ENCODE assay signal across 27 cellular contexts in the genomic region with DNA sequence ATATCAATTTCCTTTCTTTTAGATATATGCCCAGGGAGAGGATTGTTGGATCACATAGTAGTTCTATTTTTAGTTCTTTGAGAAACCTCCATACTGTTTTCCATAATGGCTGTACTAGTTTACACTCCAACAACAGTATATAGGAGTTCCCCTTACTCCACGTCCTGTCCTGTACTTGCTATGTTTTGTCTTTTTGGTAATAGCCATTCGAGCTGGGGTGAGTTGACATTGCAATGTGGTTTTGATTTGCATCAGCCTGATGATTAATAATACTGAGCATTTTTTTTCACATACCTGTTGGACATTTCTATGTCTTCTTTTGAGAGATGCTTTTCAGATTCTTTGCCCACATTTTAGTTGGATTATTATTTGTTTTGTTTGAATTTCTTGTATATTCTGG.
"Had no signal": no experiment of that assay in that cellular context is flagged by ENCODE, and none has a peak within 500 bp of the region (broad histone marks: within the 10 kb centered on the region; RNA-seq: fewer than 3 reads in every experiment).

No MANE protein-coding gene starts in this region.

- H3K9me3 ChIP-seq: colonic mucosa, gastrocnemius medialis, mucosa of descending colon, prostate gland, sigmoid colon, suprapubic skin, transverse colon, upper lobe of right lung, uterus had no signal

- H3K27me3 ChIP-seq: colonic mucosa, gastrocnemius medialis, neural progenitor cell, sigmoid colon, suprapubic skin, transverse colon, upper lobe of right lung, uterus had no signal

- H3K9me3 Mint-ChIP-seq: dendritic cell treated with granulocyte-macrophage colony-stimulating factor and Interleukin-4, amounts not matched to agents 40 ng/mL and 50 ng/mL, for 4 days; endodermal cell; natural killer cell treated with Interleukin-12 subunit alpha and Interleukin-12 subunit beta and Interleukin-15 and Interleukin-18, amount 100 ng/mL, for 72 hours; neural progenitor cell; stimulated activated memory B cell treated with anti-CD40 and anti-IgM and Interleukin-4, amounts not matched to agents 10 μg/mL and 1 μg/mL and 100 μg/mL, for 72 hours; stimulated activated naive CD8-positive, alpha-beta T cell treated with anti-CD3 and anti-CD28 coated beads, Interleukin-15, amount 100 ng/mL, for 72 hours had no signal

- H3K27ac Mint-ChIP-seq: dendritic cell treated with granulocyte-macrophage colony-stimulating factor and Interleukin-4, amounts not matched to agents 40 ng/mL and 50 ng/mL, for 4 days; endodermal cell; mesothelial cell of epicardium; naive B cell; natural killer cell treated with Interleukin-12 subunit alpha and Interleukin-12 subunit beta and Interleukin-15 and Interleukin-18, amount 100 ng/mL, for 72 hours; neural progenitor cell; stimulated activated memory B cell treated with anti-CD40 and anti-IgM and Interleukin-4, amounts not matched to agents 10 μg/mL and 1 μg/mL and 100 μg/mL, for 72 hours; stimulated activated naive CD8-positive, alpha-beta T cell treated with anti-CD3 and anti-CD28 coated beads, Interleukin-15, amount 100 ng/mL, for 72 hours had no signal

- H3K27me3 Mint-ChIP-seq: dendritic cell treated with granulocyte-macrophage colony-stimulating factor and Interleukin-4, amounts not matched to agents 40 ng/mL and 50 ng/mL, for 4 days had no signal

- ATAC-seq: gastrocnemius medialis; left lobe of liver; mucosa of descending colon; right cardiac atrium; stimulated activated memory B cell treated with anti-CD40 and anti-IgM and Interleukin-4, amounts not matched to agents 10 μg/mL and 1 μg/mL and 100 μg/mL, for 72 hours; stimulated activated naive CD8-positive, alpha-beta T cell treated with anti-CD3 and anti-CD28 coated beads, Interleukin-15, amount 100 ng/mL, for 72 hours; upper lobe of right lung had no signal

- H3K4me2 ChIP-seq: neural progenitor cell had no signal

- DNase-seq: colonic mucosa; effector CD8-positive, alpha-beta T cell; endodermal cell; erythroblast; gastrocnemius medialis; head of caudate nucleus; kidney; mesenchymal stem cell; mucosa of descending colon; naive B cell; nucleus accumbens; right cardiac atrium; sigmoid colon; stimulated activated CD4-positive, alpha-beta T cell treated with anti-CD3 and anti-CD28 coated beads, Interleukin-4, amount 100 ng/mL, for 4 hours; stimulated activated naive CD8-positive, alpha-beta T cell treated with anti-CD3 and anti-CD28 coated beads, Interleukin-15, amount 100 ng/mL, for 72 hours; transverse colon; upper lobe of right lung; uterus had no signal

- H3K4me3 ChIP-seq: colonic mucosa, gastrocnemius medialis, lung, mucosa of descending colon, neural progenitor cell, prostate gland, sigmoid colon, suprapubic skin, transverse colon, upper lobe of right lung, uterus had no signal

- H2AFZ ChIP-seq: neural progenitor cell had no signal

- H3K4me1 ChIP-seq: colonic mucosa, gastrocnemius medialis, neural progenitor cell, prostate gland, sigmoid colon, suprapubic skin, transverse colon, upper lobe of right lung, uterus had no signal

- H3K9ac ChIP-seq: neural progenitor cell had no signal

- H3K36me3 Mint-ChIP-seq: mesothelial cell of epicardium; naive B cell; natural killer cell treated with Interleukin-12 subunit alpha and Interleukin-12 subunit beta and Interleukin-15 and Interleukin-18, amount 100 ng/mL, for 72 hours; neural progenitor cell; stimulated activated memory B cell treated with anti-CD40 and anti-IgM and Interleukin-4, amounts not matched to agents 10 μg/mL and 1 μg/mL and 100 μg/mL, for 72 hours had no signal

- H3K27ac ChIP-seq: colonic mucosa, gastrocnemius medialis, neural progenitor cell, prostate gland, sigmoid colon, suprapubic skin, transverse colon, upper lobe of right lung, uterus had no signal

- H3K4me1 Mint-ChIP-seq: endodermal cell; naive B cell; neural progenitor cell; stimulated activated memory B cell treated with anti-CD40 and anti-IgM and Interleukin-4, amounts not matched to agents 10 μg/mL and 1 μg/mL and 100 μg/mL, for 72 hours; stimulated activated naive CD8-positive, alpha-beta T cell treated with anti-CD3 and anti-CD28 coated beads, Interleukin-15, amount 100 ng/mL, for 72 hours had no signal

- H3K36me3 ChIP-seq: colonic mucosa, gastrocnemius medialis, neural progenitor cell, prostate gland, sigmoid colon, suprapubic skin, transverse colon, upper lobe of right lung, uterus had no signal

- H3K4me3 Mint-ChIP-seq: dendritic cell treated with granulocyte-macrophage colony-stimulating factor and Interleukin-4, amounts not matched to agents 40 ng/mL and 50 ng/mL, for 4 days; endodermal cell; mesothelial cell of epicardium; naive B cell; natural killer cell treated with Interleukin-12 subunit alpha and Interleukin-12 subunit beta and Interleukin-15 and Interleukin-18, amount 100 ng/mL, for 72 hours; neural progenitor cell; stimulated activated memory B cell treated with anti-CD40 and anti-IgM and Interleukin-4, amounts not matched to agents 10 μg/mL and 1 μg/mL and 100 μg/mL, for 72 hours; stimulated activated naive CD8-positive, alpha-beta T cell treated with anti-CD3 and anti-CD28 coated beads, Interleukin-15, amount 100 ng/mL, for 72 hours had no signal
